13 cellular contexts compared by ENCODE assay signal in genomic region chr5:116360008-116360853, GRCh38.
DNase-seq lines count a peak whose midpoint lies in the region; ATAC-seq and TF ChIP-seq lines count a peak whose summit lies in the region.
"Had no signal": no experiment of that assay in that cellular context is flagged by ENCODE, and none has a peak within 500 bp of the region (broad histone marks: within the 10 kb centered on the region; RNA-seq: fewer than 3 reads in every experiment).

No MANE protein-coding gene starts in this region.

- no peaks in the 10 kb centered on the region for H4K20me1 ChIP-seq in BLaER1

- no peak for DNase-seq in HL-60 (ENCODE audit: low read depth in 1 of 2, low spot score in 1 of 2)
- DNase-seq in myocyte (ENCODE audit: low read depth), result peak; percentile 89
- DNase-seq in activated CD4-positive, alpha-beta T cell treated with anti-CD3 and anti-CD28 coated beads for 4 hours, result no peak
- DNase-seq in NCI-H226, result no peak
- no peak for DNase-seq in activated CD4-positive, CD25-positive, alpha-beta regulatory T cell treated with anti-CD3 and anti-CD28 coated beads, Interleukin-2, amount 50 U/mL, for 72 hours
- DNase-seq: activated CD4-positive, alpha-beta T cell treated with anti-CD3 and anti-CD28 coated beads, Interleukin-2, amount 50 U/mL, for 1 hour; activated naive CD4-positive, alpha-beta T cell treated with Interleukin-2 at 50 U/mL for 16 hours; IMR-90; SW 1271; trophoblast cell had no signal

- H3K27ac ChIP-seq in BLaER1 (peak overlapping the region; percentile 7; the same call in 1 of the 2 replicates), HL-60 (replicated peaks) (peak overlapping the region; percentile 5; the same call in 1 of the 2 replicates), cingulate gyrus (ENCODE audit: low read depth, low read length) (peak overlapping the region; percentile 62)

- H3K4me1 ChIP-seq in BLaER1, result peaks cover 28% of the 10 kb centered on the region

- H3K9ac ChIP-seq in BLaER1, result no peak overlapping the region

- ATAC-seq in HG03565 (IDR thresholded peaks at IDR 0.05; ENCODE audit: unreplicated experiment), result no peak

- no peak for TF ChIP-seq CTCF in HL-60 (IDR thresholded peaks at IDR 0.05; ENCODE audit: insufficient read depth, low read length)

- H3K27me3 ChIP-seq in BLaER1 (no peaks in the 10 kb centered on the region), HL-60 (ENCODE audit: insufficient read depth, poor library complexity, severe bottlenecking) (no peaks in the 10 kb centered on the region)

- H3K4me2 ChIP-seq in BLaER1, result peak overlapping the region; percentile 69

- peaks cover 9% of the 10 kb centered on the region for H3K9me3 ChIP-seq in BLaER1

- peaks cover 15% of the 10 kb centered on the region for H3K36me3 ChIP-seq in BLaER1

- H3K4me3 ChIP-seq in BLaER1 (no peak overlapping the region), HL-60 (replicated peaks; ENCODE audit: insufficient read depth, low read length) (no peak overlapping the region)

Comparison
In these comparisons a context has a peak if more than half of its experiments do, and no peak if none do; other contexts are left out.
1. H3K27ac ChIP-seq: peak in every context shown above with its lines; median percentile 62 in cingulate gyrus; 7 in BLaER1; 5 in HL-60.